In the genomic region with DNA sequence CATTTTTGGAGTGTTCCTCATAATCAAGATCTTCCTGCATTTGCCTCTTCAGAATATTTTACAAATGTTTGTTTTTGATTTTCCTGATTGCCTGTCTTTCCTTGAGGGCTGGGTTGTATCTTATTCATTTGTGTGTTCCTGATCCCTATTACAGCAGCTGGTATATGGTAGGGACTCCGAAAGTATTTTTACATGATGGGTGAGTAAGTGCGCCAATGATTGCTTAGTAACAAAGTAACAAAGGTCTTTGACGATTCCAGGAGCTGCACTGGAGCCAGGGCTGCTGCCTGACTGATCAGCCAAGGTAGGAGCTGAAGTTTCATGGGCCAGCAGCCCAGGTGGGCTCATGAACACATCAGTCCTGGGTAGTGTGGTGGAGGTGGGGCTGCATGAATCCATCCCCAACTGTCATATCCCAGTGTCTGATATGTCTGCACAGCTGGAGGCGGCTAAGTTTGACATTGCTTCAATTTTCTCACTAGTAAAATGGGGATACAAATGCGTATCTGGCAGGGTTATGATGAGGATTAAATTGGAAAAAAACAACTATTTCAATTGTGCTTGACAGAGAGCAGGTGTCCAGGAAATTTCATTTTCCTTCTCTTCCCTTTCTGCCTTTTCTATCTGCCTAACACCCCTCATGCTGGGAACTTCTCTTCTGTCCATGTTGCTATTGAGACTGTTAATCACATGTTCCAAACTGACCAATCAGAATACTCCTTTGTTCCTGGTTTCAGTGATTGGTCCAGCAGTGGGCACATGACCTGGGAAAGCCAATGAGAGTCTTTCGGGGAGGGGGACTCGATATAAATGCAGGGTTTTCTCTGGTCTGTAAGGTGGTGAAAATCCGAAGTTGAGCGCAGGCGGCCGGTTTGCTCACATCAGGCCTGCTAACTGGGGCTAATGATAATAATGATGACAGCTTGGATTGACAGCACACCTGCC, we compare ENCODE assay signal across 28 cellular contexts.
DNase-seq lines count a peak whose midpoint lies in the region; ATAC-seq, FAIRE-seq and TF ChIP-seq lines count a peak whose summit lies in the region.
"Had no signal": no experiment of that assay in that cellular context is flagged by ENCODE, and none has a peak within 500 bp of the region (broad histone marks: within the 10 kb centered on the region; RNA-seq: fewer than 3 reads in every experiment).

No MANE protein-coding gene starts in this region.

- no peak for FAIRE-seq in K562 (lab: Jason Lieb, UNC)
- FAIRE-seq: A204.1, GM12878, H54, small intestine had no signal

- no peak for TF ChIP-seq EP300 in K562 (IDR thresholded peaks at IDR 0.05; ENCODE audit: low read length)

- H3K4me3 ChIP-seq in right cardiac atrium (ENCODE audit: low read length) = no peak overlapping the region
- no peak overlapping the region for H3K4me3 ChIP-seq in K562
- H3K4me3 ChIP-seq in psoas muscle = no peak overlapping the region
- H3K4me3 ChIP-seq: ascending aorta, GM12878, prostate gland, upper lobe of right lung had no signal

- no peaks in the 10 kb centered on the region for H3K36me3 ChIP-seq in K562 (ENCODE audit: control insufficient read depth, insufficient read depth, low read length)
- no peaks in the 10 kb centered on the region for H3K36me3 ChIP-seq in psoas muscle (ENCODE audit: insufficient read depth in 1 of 2, low read depth in 1 of 2)
- H3K36me3 ChIP-seq: ascending aorta, BE2C, prostate gland, upper lobe of right lung, WERI-Rb-1 had no signal

- H2AFZ ChIP-seq in K562 (ENCODE audit: low read depth, low read length) = 0 out of 2 replicates have a peak overlapping the region, but pooled peaks have one; percentile 13

- no peak overlapping the region for H3K27ac ChIP-seq in right cardiac atrium (ENCODE audit: low read length)
- H3K27ac ChIP-seq in K562 (ENCODE audit: extremely low read depth, low read depth, low read length) = no peak overlapping the region
- no peak overlapping the region for H3K27ac ChIP-seq in psoas muscle
- H3K27ac ChIP-seq: ascending aorta, prostate gland, upper lobe of right lung, WERI-Rb-1 had no signal

- intact Hi-C loops in Right ventricle myocardium inferior (cut with DNase I) (no loop called here), right cardiac atrium (cut with DNase I) (no loop called here), K562 (cut with micrococcal nuclease) (no loop called here), psoas muscle (cut with DNase I) (no loop called here)

- 89% methylated on average over 11 of the region's 11 CpGs for WGBS in right cardiac atrium
- 2% methylated on average over 11 of the region's 11 CpGs for WGBS in K562 (ENCODE audit: insufficient coverage, low coverage, missing lambda C conversion rate)
- 58 to 72% (median 66%) methylated on average over 11 of the region's 11 CpGs for WGBS in psoas muscle, 3 donors

- DNase-seq in Right ventricle myocardium inferior (ENCODE audit: missing footprints) (no peak), right cardiac atrium (no peak), LHCN-M2 (ENCODE audit: low read depth) (peak; percentile 20), K562 (ENCODE audit: extremely low read depth in 1 of 4, low spot score in 3 of 4) (peak; percentile 25 to 74 (median 68)), psoas muscle (no peak), putamen (ENCODE audit: low spot score) (no peak)
- DNase-seq in stimulated activated CD4-positive, alpha-beta T cell treated with anti-CD3 and anti-CD28 coated beads, Interleukin-4, amount 100 ng/mL, for 1 hour = no peak
- DNase-seq: activated CD4-positive, alpha-beta T cell treated with anti-CD3 and anti-CD28 coated beads, Interleukin-2, amount 50 U/mL, for 4 hours; activated CD8-positive, alpha-beta memory T cell treated with anti-CD3 and anti-CD28 coated beads, Interleukin-2, amount 50 U/mL, for 4 hours; BE2C; central memory CD4-positive, alpha-beta T cell; COR-L47; DND-41; NCI-H1694 treated with DMSO at 0.1 percent for 48 hours; NCI-H2171 treated with DMSO at 0.1 percent for 48 hours; NCI-H526 treated with DMSO at 0.1 percent for 48 hours; small intestine; stimulated activated CD4-positive, alpha-beta T cell treated with anti-CD3 and anti-CD28 coated beads, Interleukin-1b, Interleukin-23, amount 100 ng/mL, for 48 hours; upper lobe of right lung; WERI-Rb-1 had no signal

- no peak for TF ChIP-seq POLR2A in K562 (conservative IDR thresholded peaks at IDR 0.05)

- H3K4me1 ChIP-seq in right cardiac atrium (ENCODE audit: control insufficient read depth, insufficient read depth, low read length) = no peaks in the 10 kb centered on the region
- H3K4me1 ChIP-seq in K562 (replicated peaks in 1 of 2; ENCODE audit: control insufficient read depth in 2 of 2, insufficient read depth in 2 of 2, low read length in 2 of 2) = no peaks in the 10 kb centered on the region; a peak in 1 of 5 replicates
- peaks cover 24% of the 10 kb centered on the region for H3K4me1 ChIP-seq in psoas muscle
- H3K4me1 ChIP-seq: ascending aorta, BE2C, prostate gland had no signal

- H3K27me3 ChIP-seq in right cardiac atrium (ENCODE audit: control insufficient read depth, insufficient read depth) (no peaks in the 10 kb centered on the region), K562 (ENCODE audit: control insufficient read depth in 2 of 2, insufficient read depth in 2 of 2, low read length in 2 of 2) (peaks cover 0 to 20% of the 10 kb centered on the region in 2 experiments; a peak in 1 of 5 replicates), psoas muscle (ENCODE audit: insufficient read depth in 3 of 3, low read length in 2 of 3) (no peaks in the 10 kb centered on the region)
- H3K27me3 ChIP-seq: ascending aorta, BE2C had no signal

- POLR2A ChIA-PET in K562 (lab: Yijun Ruan, JAX) = no interaction called here

- H3K9me3 ChIP-seq in right cardiac atrium (ENCODE audit: control insufficient read depth, low read length) (no peaks in the 10 kb centered on the region), K562 (replicated peaks; ENCODE audit: control insufficient read depth, insufficient read depth, low read depth, low read length) (no peaks in the 10 kb centered on the region), psoas muscle (no peaks in the 10 kb centered on the region)
- H3K9me3 ChIP-seq: ascending aorta, prostate gland, upper lobe of right lung had no signal

- in situ Hi-C loops in K562 (cut with MboI) = no loop called here

- ATAC-seq in Right ventricle myocardium inferior (peak; percentile 49), right cardiac atrium (no peak), K562 (peak; percentile 63; the same call in 2 of the 3 replicates), psoas muscle (peak; percentile 27 to 73 (median 68)), HG02678 (IDR thresholded peaks at IDR 0.05; ENCODE audit: unreplicated experiment) (no peak)
- ATAC-seq: activated T-helper 17 cell treated with anti-CD3 and anti-CD28 coated beads, Interleukin-2, amount 50 U/mL, for 72 hours; GM12878; SK-N-SH treated with all-trans-retinoic acid at 6 μM for 48 hours; upper lobe of right lung had no signal

- H3K79me2 ChIP-seq in K562 (ENCODE audit: control insufficient read depth, insufficient read depth, low read length) = no peaks in the 10 kb centered on the region

- no peaks in the 10 kb centered on the region for H4K20me1 ChIP-seq in K562 (replicated peaks; ENCODE audit: control insufficient read depth, insufficient read depth, low read length)

- peak overlapping the region; percentile 29; the same call in 1 of the 2 replicates for H3K4me2 ChIP-seq in K562 (ENCODE audit: insufficient read depth, low read length)

- BruUV-seq in K562 (replicated peaks; lab: Mats Ljungman, UMichigan) = no TSS peak

- H3K9ac ChIP-seq in K562 (ENCODE audit: insufficient read depth in 1 of 2, low read depth in 2 of 2, low read length in 2 of 2) = no peak overlapping the region

- no peaks in the 10 kb centered on the region for H3K9me1 ChIP-seq in K562 (ENCODE audit: control insufficient read depth, insufficient read depth, low read length)

- CTCF ChIA-PET in K562 (lab: Yijun Ruan, JAX; ENCODE audit: low intra/inter-chr PET ratio) = no interaction called here

- TF ChIP-seq RAD21 in K562 (CRISPR knock-in tag; conservative IDR thresholded peaks at IDR 0.05 in 1 of 2, IDR thresholded peaks at IDR 0.05 in 1 of 2) = no peak

- no peak for TF ChIP-seq CTCF in K562 (IDR thresholded peaks at IDR 0.05 in 2 of 3, conservative IDR thresholded peaks at IDR 0.05 in 1 of 3; ENCODE audit: insufficient read depth in 2 of 3, low read depth in 1 of 3, low read length in 3 of 3)
- no peak for TF ChIP-seq CTCF in psoas muscle (IDR thresholded peaks at IDR 0.05)

TF ChIP-seq in K562, 482 proteins besides CTCF, POLR2A, EP300 and RAD21 (continues in another document):
- TF ChIP-seq KLF16 (IDR thresholded peaks at IDR 0.05) = no peak
- no peak for TF ChIP-seq NFRKB (IDR thresholded peaks at IDR 0.05; ENCODE audit: low read depth)
- no peak for TF ChIP-seq LEF1 (IDR thresholded peaks at IDR 0.05)
- TF ChIP-seq CBFA2T2 (conservative IDR thresholded peaks at IDR 0.05) = peak; percentile 29; the same call in 1 of the 2 replicates
- TF ChIP-seq FOS (IDR thresholded peaks at IDR 0.05; ENCODE audit: extremely low read depth, insufficient read length) = peak; percentile 74
- no peak for TF ChIP-seq PCBP1 (IDR thresholded peaks at IDR 0.05; ENCODE audit: low read depth, low read length, poor library complexity, severe bottlenecking)
- no peak for TF ChIP-seq ELF1 (tag; IDR thresholded peaks at IDR 0.05)
- TF ChIP-seq TBP (optimal IDR thresholded peaks at IDR 0.05; ENCODE audit: low read depth, low read length) = no peak
- no peak for TF ChIP-seq FOXA1 (IDR thresholded peaks at IDR 0.05; ENCODE audit: borderline replicate concordance)
- TF ChIP-seq, protein P1, sequence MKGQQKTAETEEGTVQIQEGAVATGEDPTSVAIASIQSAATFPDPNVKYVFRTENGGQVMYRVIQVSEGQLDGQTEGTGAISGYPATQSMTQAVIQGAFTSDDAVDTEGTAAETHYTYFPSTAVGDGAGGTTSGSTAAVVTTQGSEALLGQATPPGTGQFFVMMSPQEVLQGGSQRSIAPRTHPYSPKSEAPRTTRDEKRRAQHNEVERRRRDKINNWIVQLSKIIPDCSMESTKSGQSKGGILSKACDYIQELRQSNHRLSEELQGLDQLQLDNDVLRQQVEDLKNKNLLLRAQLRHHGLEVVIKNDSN (CRISPR knock-in tag; IDR thresholded peaks at IDR 0.05) = peak; percentile 80
- TF ChIP-seq L3MBTL2 (IDR thresholded peaks at IDR 0.05) = peak; percentile 58
- TF ChIP-seq, protein P2, sequence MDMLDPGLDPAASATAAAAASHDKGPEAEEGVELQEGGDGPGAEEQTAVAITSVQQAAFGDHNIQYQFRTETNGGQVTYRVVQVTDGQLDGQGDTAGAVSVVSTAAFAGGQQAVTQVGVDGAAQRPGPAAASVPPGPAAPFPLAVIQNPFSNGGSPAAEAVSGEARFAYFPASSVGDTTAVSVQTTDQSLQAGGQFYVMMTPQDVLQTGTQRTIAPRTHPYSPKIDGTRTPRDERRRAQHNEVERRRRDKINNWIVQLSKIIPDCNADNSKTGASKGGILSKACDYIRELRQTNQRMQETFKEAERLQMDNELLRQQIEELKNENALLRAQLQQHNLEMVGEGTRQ (CRISPR knock-in tag; IDR thresholded peaks at IDR 0.05) = peak; percentile 94
- peak; percentile 85 for TF ChIP-seq RAD51 (IDR thresholded peaks at IDR 0.05; ENCODE audit: borderline replicate concordance, low read depth)
- peak; percentile 45 for TF ChIP-seq RBM25 (IDR thresholded peaks at IDR 0.05; ENCODE audit: low read depth, low read length, severe bottlenecking)
- no peak for TF ChIP-seq TRIM24 (IDR thresholded peaks at IDR 0.05)

Comparison
In these comparisons a context has a peak if more than half of its experiments do, and no peak if none do; other contexts are left out.
1. ATAC-seq: peak in Right ventricle myocardium inferior (single experiment), K562 (single experiment) and psoas muscle (4 of 4); none in right cardiac atrium (0 of 2) and HG02678 (single experiment).
2. DNase-seq: peak in LHCN-M2 (single experiment) and K562 (4 of 4); none in Right ventricle myocardium inferior (single experiment), right cardiac atrium (0 of 3), psoas muscle (0 of 2), putamen (single experiment) and stimulated activated CD4-positive, alpha-beta T cell treated with anti-CD3 and anti-CD28 coated beads, Interleukin-4, amount 100 ng/mL, for 1 hour (single experiment).